Comparison of ENCODE assay signal across 20 cellular contexts in the genomic region with DNA sequence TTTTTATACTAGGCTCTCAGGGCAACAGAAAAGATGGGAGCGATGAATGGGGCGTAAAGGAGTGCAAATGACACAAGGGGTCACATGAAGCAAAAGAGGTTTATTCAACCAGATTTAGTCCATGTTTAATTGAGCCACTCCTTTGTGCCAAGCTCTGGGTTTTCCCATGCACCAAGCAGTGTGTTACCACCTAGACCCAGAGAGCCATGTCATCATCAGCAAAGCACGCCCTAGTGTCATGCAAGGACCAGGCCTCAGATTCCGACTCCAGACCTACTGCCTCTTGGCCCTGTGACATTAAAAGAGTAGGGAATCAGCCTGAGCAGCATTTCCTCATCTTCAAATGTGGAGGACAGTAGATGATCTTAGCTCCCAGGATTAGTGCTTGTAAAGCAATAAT. TPM values are rescaled to one million over a fixed set of nuclear protein-coding genes. Genes with fewer than 3 reads are reported as not detected.
DNase-seq lines count a peak whose midpoint lies in the region; ATAC-seq, FAIRE-seq and TF ChIP-seq lines count a peak whose summit lies in the region.
"Had no signal": no experiment of that assay in that cellular context is flagged by ENCODE, and none has a peak within 500 bp of the region (broad histone marks: within the 10 kb centered on the region; RNA-seq: fewer than 3 reads in every experiment).

No MANE protein-coding gene starts in this region.

- no TSS peak for BruUV-seq in OCI-LY7 (replicated peaks; lab: Mats Ljungman, UMichigan)

- H3K27ac ChIP-seq in BLaER1: peak overlapping the region; percentile 96; the same call in 1 of the 2 replicates
- H3K27ac ChIP-seq in OCI-LY7 (ENCODE audit: low read depth, low read length, poor library complexity, severe bottlenecking): peak overlapping the region; percentile 81
- H3K27ac ChIP-seq: GM23248 had no signal

- CTCF ChIA-PET in OCI-LY7 (lab: Charles Lee; ENCODE audit: unreplicated experiment): interaction anchor here (0.5 to 3.5 kb wide), 4 partner anchors 37 to 120 kb away, joined by 3 to 41 read pairs (median 4); no protein-coding TSS in a partner anchor

- H3K4me3 ChIP-seq in BLaER1: no peak overlapping the region
- H3K4me3 ChIP-seq in OCI-LY7 (ENCODE audit: low read depth, low read length, poor library complexity, severe bottlenecking): peak overlapping the region; percentile 87
- H3K4me3 ChIP-seq: GM23248 had no signal

- no peaks in the 10 kb centered on the region for H3K27me3 ChIP-seq in BLaER1

- H2AFZ ChIP-seq in OCI-LY7 (ENCODE audit: low read length): no peak overlapping the region
- H2AFZ ChIP-seq: GM23248 had no signal

- DNase-seq in GM19239 (ENCODE audit: insufficient read length, low spot score) (no peak), OCI-LY7 (ENCODE audit: low spot score) (no peak), islet precursor cell (peak; percentile 25), HTR-8/SVneo (ENCODE audit: insufficient read length, low spot score) (no peak), Ammon's horn (ENCODE audit: low spot score) (no peak)
- no peak for DNase-seq in activated CD4-positive, CD25-positive, alpha-beta regulatory T cell treated with anti-CD3 and anti-CD28 coated beads, Interleukin-2, amount 50 U/mL, for 72 hours
- DNase-seq: AML-193; Calu3; CD4-positive, alpha-beta memory T cell; DMS53; GM23248; KG1; NCI-H1105; NCI-H1694 treated with DMSO at 0.1 percent for 48 hours; NCI-H226; NCI-H526; OCI-M1; RPMI8226 had no signal

- no peaks in the 10 kb centered on the region for H4K20me1 ChIP-seq in BLaER1
- H4K20me1 ChIP-seq in OCI-LY7 (ENCODE audit: insufficient read depth, low read length): no peaks in the 10 kb centered on the region

- H3K4me2 ChIP-seq in BLaER1 (peak overlapping the region; percentile 95), OCI-LY7 (ENCODE audit: low read length) (peak overlapping the region; percentile 77)

- ATAC-seq in HG02840 (IDR thresholded peaks at IDR 0.05; ENCODE audit: low FRiP score, unreplicated experiment): no peak

- H3K9ac ChIP-seq in BLaER1: peak overlapping the region; percentile 72; the same call in 1 of the 2 replicates
- H3K9ac ChIP-seq: GM23248 had no signal

- no peaks in the 10 kb centered on the region for H3K9me2 ChIP-seq in OCI-LY7 (ENCODE audit: insufficient read depth, low read length)

- H3K9me3 ChIP-seq in BLaER1: no peaks in the 10 kb centered on the region
- H3K9me3 ChIP-seq in OCI-LY7 (ENCODE audit: low read length): no peaks in the 10 kb centered on the region

- POLR2A ChIA-PET in OCI-LY7 (lab: Charles Lee): interaction anchor here (0.7 to 11.4 kb wide), 4 partner anchors 29 to 718 kb away, joined by 3 to 308 read pairs (median 4); no protein-coding TSS in a partner anchor

- no peaks in the 10 kb centered on the region for H3K36me3 ChIP-seq in BLaER1
- H3K36me3 ChIP-seq in OCI-LY7 (ENCODE audit: insufficient read depth, low read length): peaks cover 37% of the 10 kb centered on the region

- H3K4me1 ChIP-seq in BLaER1 (peaks cover 70% of the 10 kb centered on the region), OCI-LY7 (ENCODE audit: insufficient read depth, low read length, poor library complexity, severe bottlenecking) (peaks cover 69% of the 10 kb centered on the region)

- H3K79me2 ChIP-seq in OCI-LY7 (ENCODE audit: insufficient read depth, low read depth, low read length): peaks cover 51% of the 10 kb centered on the region

- TF ChIP-seq CTCF in OCI-LY7 (conservative IDR thresholded peaks at IDR 0.05; ENCODE audit: low read length): no peak

- FAIRE-seq in GM19239 (lab: Jason Lieb, UNC) (peak; percentile 76), HTR-8/SVneo (lab: Jason Lieb, UNC) (no peak)

- intact Hi-C loops in OCI-LY7 (cut with micrococcal nuclease; ENCODE audit: unreplicated experiment): loop anchor here (10.0 kb wide), 1 partner anchor 722 kb away; no protein-coding TSS in a partner anchor

RNA-seq across cellular contexts. Expression of a gene that starts 1.1 kb away (rescaled TPM):
- total RNA-seq in OCI-LY7 (2014; rRNA removed; shearing (Covaris generic)): 219 TPM in 2 replicates
- 364 and 387 TPM in 2 replicates for total RNA-seq in OCI-LY7 (2022)
- total RNA-seq: Calu3; CD4-positive, alpha-beta memory T cell; GM23248 had no signal
